1 cellular context compared by ENCODE assay signal in genomic region chr7:69749358-69749757, GRCh38.
TF ChIP-seq lines count a peak whose summit lies in the region.

No MANE protein-coding gene starts in this region.

TF ChIP-seq in H1, 55 proteins besides CTCF, POLR2A, EP300 and RAD21:
- TF ChIP-seq SAP30 (IDR thresholded peaks at IDR 0.05; ENCODE audit: insufficient read depth, insufficient replicate concordance, low read length) (no peak), TEAD4 (IDR thresholded peaks at IDR 0.05; ENCODE audit: low read depth, low read length) (peak; percentile 68; the same call in 1 of the 2 replicates)
